ENCODE assay signal across 6 cellular contexts in the genomic region with DNA sequence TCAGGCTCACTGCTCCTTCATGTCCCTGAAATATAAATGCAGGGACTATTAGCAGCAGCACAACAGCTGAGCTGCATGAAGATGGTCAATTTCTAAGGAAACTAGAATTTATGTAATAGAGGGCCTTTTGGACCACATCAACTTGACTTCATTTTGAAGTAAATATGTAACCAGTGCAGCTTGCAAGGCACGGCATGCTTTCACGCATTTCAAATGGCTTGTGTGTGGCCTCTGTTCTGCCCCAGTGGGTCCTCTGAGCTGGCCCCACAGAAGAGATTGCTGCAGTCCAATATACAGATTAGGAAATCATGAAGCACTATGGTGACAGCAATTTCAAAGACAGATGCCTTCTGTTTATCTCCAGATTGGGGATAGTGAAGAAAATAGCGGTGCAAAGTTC.
"Had no signal": no experiment of that assay in that cellular context is flagged by ENCODE, and none has a peak within 500 bp of the region (broad histone marks: within the 10 kb centered on the region; RNA-seq: fewer than 3 reads in every experiment).

No MANE protein-coding gene starts in this region.

- H3K27ac Mint-ChIP-seq: HFFc6 had no signal

- ATAC-seq: HCT116 had no signal

- H3K4me3 Mint-ChIP-seq: HFFc6 had no signal

- DNase-seq: GOT3, H7, HFFc6, IMR-90 had no signal

- H3K9me3 ChIP-seq: HAP-1 had no signal

- H3K36me3 ChIP-seq: HAP-1 had no signal

- H3K4me3 ChIP-seq: HAP-1 had no signal
